7 cellular contexts compared by ENCODE assay signal in the genomic region with DNA sequence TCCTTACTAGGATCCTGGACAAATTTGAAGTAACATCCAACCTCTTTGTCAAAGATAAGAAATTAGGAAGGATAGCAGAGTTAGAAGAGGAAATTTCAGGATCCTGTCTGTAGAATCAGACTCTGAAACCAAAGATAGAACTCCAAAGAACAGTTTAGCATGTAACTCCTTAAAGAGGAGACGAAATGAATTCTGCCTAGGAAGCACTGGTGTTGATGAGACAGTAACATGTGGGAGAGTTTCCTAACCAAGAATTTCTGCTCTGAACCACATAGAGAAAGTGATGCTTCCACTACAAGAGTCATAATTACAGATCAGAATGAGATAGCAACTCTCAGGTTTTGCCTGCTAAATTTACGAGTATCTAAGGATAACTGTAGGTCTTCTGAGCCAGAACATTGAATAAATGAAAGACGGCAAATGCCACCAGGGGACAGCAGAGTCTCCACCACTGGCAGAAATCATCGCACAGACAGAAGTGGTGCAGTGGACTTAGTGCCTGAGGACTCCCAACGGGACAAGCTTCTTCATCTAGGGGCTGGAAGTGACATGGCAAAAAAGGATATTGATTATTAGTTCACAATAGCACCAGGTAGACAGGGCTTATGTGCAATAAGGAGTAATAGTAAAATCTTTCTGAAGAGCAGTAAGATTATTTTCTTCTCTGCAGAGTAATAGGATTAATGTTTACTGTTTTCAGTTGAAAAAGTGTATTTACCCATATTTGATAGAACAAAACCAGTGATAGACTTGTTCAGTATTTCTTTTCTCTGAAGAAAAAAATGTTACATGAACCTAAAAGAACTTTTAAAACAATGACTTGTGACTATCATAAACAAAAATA. TPM values are rescaled to one million over a fixed set of nuclear protein-coding genes. Genes with fewer than 3 reads are reported as not detected.
A peak's percentile ranks its signal among the peaks of the same experiment; 100 is the strongest.
DNase-seq lines count a peak whose midpoint lies in the region; TF ChIP-seq lines count a peak whose summit lies in the region.

No MANE protein-coding gene starts in this region.

- H2AFZ ChIP-seq in smooth muscle cell (ENCODE audit: low read depth) = no peak overlapping the region

- no peaks in the 10 kb centered on the region for H3K79me2 ChIP-seq in smooth muscle cell (ENCODE audit: low read depth)

- TF ChIP-seq CTCF in GM12865 (IDR thresholded peaks at IDR 0.05; ENCODE audit: insufficient read depth, low read depth, low read length, missing control alignments) (peak; percentile 73), LNCaP clone FGC (IDR thresholded peaks at IDR 0.05; ENCODE audit: control insufficient read depth, extremely low read depth, insufficient read depth) (peak; percentile 75), smooth muscle cell (IDR thresholded peaks at IDR 0.05; ENCODE audit: borderline replicate concordance, insufficient read depth, poor library complexity, severe bottlenecking) (peak; percentile 78)

- H4K20me1 ChIP-seq in smooth muscle cell (ENCODE audit: low read depth) = no peaks in the 10 kb centered on the region

- H3K9me3 ChIP-seq in smooth muscle cell (replicated peaks; ENCODE audit: low read depth) = no peaks in the 10 kb centered on the region

- H3K9ac ChIP-seq in smooth muscle cell (ENCODE audit: low read depth) = no peak overlapping the region

- peak; percentile 66 for DNase-seq in GM12865 (ENCODE audit: low read depth)
- DNase-seq in H4 (ENCODE audit: low spot score) = peak; percentile 59
- peak; percentile 37 for DNase-seq in LNCaP clone FGC (ENCODE audit: low read depth)
- peak; percentile 46 for DNase-seq in SW480 (ENCODE audit: low spot score)
- DNase-seq in astrocyte of the hippocampus (ENCODE audit: low read depth, low spot score) = peak; percentile 80
- peak; percentile 63 to 76 for DNase-seq in hippocampal formation (lab: John Stamatoyannopoulos, UW)
- peak; percentile 0 for DNase-seq in smooth muscle cell (lab: John Stamatoyannopoulos, UW; ENCODE audit: unreplicated experiment)

- no peak overlapping the region for H3K4me3 ChIP-seq in GM12865 (ENCODE audit: low read depth, low read length)
- H3K4me3 ChIP-seq in LNCaP clone FGC (ENCODE audit: low read depth, low read length) = no peak overlapping the region
- H3K4me3 ChIP-seq in smooth muscle cell = no peak overlapping the region

- H3F3A ChIP-seq in smooth muscle cell (ENCODE audit: low read depth) = no peaks in the 10 kb centered on the region

- H3K27ac ChIP-seq in smooth muscle cell (ENCODE audit: low read depth) = no peak overlapping the region

- no peak overlapping the region for H3K4me2 ChIP-seq in smooth muscle cell

- no peaks in the 10 kb centered on the region for H3K36me3 ChIP-seq in smooth muscle cell (ENCODE audit: low read depth)

- H3K4me1 ChIP-seq in smooth muscle cell (ENCODE audit: low read depth) = no peaks in the 10 kb centered on the region

- 41% methylated on average over 5 of the region's 5 CpGs for WGBS in smooth muscle cell (ENCODE audit: low lambda C conversion rate)

- H3K27me3 ChIP-seq in smooth muscle cell (ENCODE audit: low read depth) = no peaks in the 10 kb centered on the region

RNA-seq across cellular contexts. Expression of a gene that starts 6.7 kb away (rescaled TPM):
- total RNA-seq in H4 (2014; rRNA removed; shearing (Covaris generic)) = 39.7 and 41.6 TPM in 2 replicates
- 32.1 and 33.2 TPM in 2 replicates for total RNA-seq in smooth muscle cell
- 33.1 and 33.7 TPM in 2 replicates for polyA plus RNA-seq in smooth muscle cell

RNA-seq across cellular contexts. Expression of a gene that starts 38.9 kb away (rescaled TPM):
- total RNA-seq in H4 (2014; rRNA removed; shearing (Covaris generic)) = 5.2 and 5.7 TPM in 2 replicates
- total RNA-seq in smooth muscle cell = 27.6 and 36.3 TPM in 2 replicates
- polyA plus RNA-seq in smooth muscle cell = 10.4 and 11.2 TPM in 2 replicates

RNA-seq across cellular contexts. Expression of a gene that starts 57.8 kb away (rescaled TPM):
- total RNA-seq in H4 (2014; rRNA removed; shearing (Covaris generic)) = 18.5 and 18.7 TPM in 2 replicates
- total RNA-seq in smooth muscle cell = 9.6 and 18.0 TPM in 2 replicates
- 9.0 and 11.7 TPM in 2 replicates for polyA plus RNA-seq in smooth muscle cell

RNA-seq across cellular contexts. Expression of a gene that starts 58.3 kb away (rescaled TPM):
- 19.0 and 29.8 TPM in 2 replicates for total RNA-seq in H4 (2014; rRNA removed; shearing (Covaris generic))
- total RNA-seq in smooth muscle cell = 9.8 and 11.7 TPM in 2 replicates
- 7.1 and 8.8 TPM in 2 replicates for polyA plus RNA-seq in smooth muscle cell

Comparison
In these comparisons a context has a peak if more than half of its experiments do, and no peak if none do; other contexts are left out.
1. DNase-seq: peak in every context shown above with its lines; median percentile 80 in astrocyte of the hippocampus; 70 in hippocampal formation; 66 in GM12865; 59 in H4; 46 in SW480; 37 in LNCaP clone FGC; 0 in smooth muscle cell.